In the genomic region with DNA sequence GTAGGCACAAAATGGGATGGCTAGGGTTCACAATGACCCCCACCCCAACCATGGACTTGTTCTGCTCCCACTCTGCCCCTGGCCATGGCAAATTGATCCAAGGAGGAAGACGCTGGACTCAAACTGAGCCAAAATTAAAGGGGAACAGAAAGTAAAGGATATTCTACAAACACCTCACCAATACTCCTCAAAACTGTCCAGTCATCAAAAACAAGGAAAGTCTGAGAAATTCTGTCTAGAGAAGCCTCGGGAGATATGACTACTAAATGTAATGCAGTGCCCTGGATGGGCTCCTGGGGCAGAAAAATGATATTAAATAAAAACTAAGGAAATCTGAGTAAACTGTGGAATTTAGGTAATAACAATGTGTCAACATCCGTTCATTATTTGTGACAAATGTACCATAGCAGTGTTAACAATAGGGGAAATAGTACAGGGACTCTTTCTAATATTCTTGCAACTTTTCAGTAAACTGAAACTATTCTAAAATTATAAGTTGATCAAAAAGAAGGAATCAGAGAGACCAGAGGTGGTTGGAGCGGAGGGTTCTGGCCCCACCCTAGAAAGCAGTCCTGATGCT, we compare ENCODE assay signal across 34 cellular contexts.
"Had no signal": no experiment of that assay in that cellular context is flagged by ENCODE, and none has a peak within 500 bp of the region (broad histone marks: within the 10 kb centered on the region; RNA-seq: fewer than 3 reads in every experiment).

No MANE protein-coding gene starts in this region.

- H3K9ac ChIP-seq: KMS-11, SK-N-SH had no signal

- DNase-seq: activated CD4-positive, alpha-beta T cell treated with anti-CD3 and anti-CD28 coated beads, Interleukin-2, amount 10 ng/mL, durations not matched to agents 24 days and 14 days; activated CD4-positive, alpha-beta T cell treated with anti-CD3 and anti-CD28 coated beads, Interleukin-2, amount 50 U/mL, for 4 hours; activated CD8-positive, alpha-beta T cell treated with anti-CD3 and anti-CD28 coated beads for 36 hours; activated effector memory CD4-positive, alpha-beta T cell treated with anti-CD3 and anti-CD28 coated beads, Interleukin-2, amount 50 U/mL, for 16 hours; activated naive CD4-positive, alpha-beta T cell; activated naive CD4-positive, alpha-beta T cell treated with anti-CD3 and anti-CD28 coated beads, Interleukin-2, amount 50 U/mL, for 16 hours; activated naive CD8-positive, alpha-beta T cell treated with anti-CD3 and anti-CD28 coated beads, Interleukin-2, amount 10 ng/mL, durations not matched to agents 7 days and 5 days; activated T-cell treated with anti-CD3 and anti-CD28 coated beads, Interleukin-2, amount 50 U/mL, for 1 hour; activated T-cell treated with anti-CD3 and anti-CD28 coated beads, Interleukin-2, amount 50 U/mL, for 72 hours; adrenal gland; caudate nucleus; MM.1S; NCI-H1092 treated with DMSO at 0.1 percent for 48 hours; NCI-H187; NCI-H2029 treated with DMSO at 0.1 percent for 48 hours; NCI-H2107; NCI-H2171 treated with DMSO at 0.1 percent for 48 hours; NCI-H2227 treated with DMSO at 0.1 percent for 48 hours; NCI-H446; NCI-H524; NK-92 treated with Interleukin-12 subunit alpha and Interleukin-12 subunit beta, amount 100 ng/mL, for 24 hours; PC-3; Peyer's patch; RPMI8226; SHP77 treated with DMSO at 0.1 percent for 48 hours; SK-N-SH had no signal

- H3K36me3 Mint-ChIP-seq: activated naive CD8-positive, alpha-beta T cell treated with anti-CD3 and anti-CD28 coated beads, Interleukin-2, amount 10 ng/mL, durations not matched to agents 7 days and 5 days had no signal

- ATAC-seq: activated CD8-positive, alpha-beta T cell treated with anti-CD3 and anti-CD28 coated beads for 36 hours; activated T-cell treated with anti-CD3 and anti-CD28 coated beads, Interleukin-2, amount 50 U/mL, for 72 hours; PC-3 had no signal

- H3K9me3 ChIP-seq: adrenal gland, Peyer's patch, SJSA1, SK-N-SH had no signal

- H3K27me3 ChIP-seq: adrenal gland, Peyer's patch, SJSA1 had no signal

- H3K27ac Mint-ChIP-seq: activated CD4-positive, alpha-beta T cell treated with anti-CD3 and anti-CD28 coated beads, Interleukin-2, amount 10 ng/mL, durations not matched to agents 24 days and 14 days; activated CD8-positive, alpha-beta T cell treated with anti-CD3 and anti-CD28 coated beads for 36 hours; activated naive CD8-positive, alpha-beta T cell treated with anti-CD3 and anti-CD28 coated beads, Interleukin-2, amount 10 ng/mL, durations not matched to agents 7 days and 5 days; activated T-cell treated with anti-CD3 and anti-CD28 coated beads, Interleukin-2, amount 50 U/mL, for 72 hours; activated T-helper 17 cell treated with anti-CD3 and anti-CD28 coated beads, Interleukin-2, amount 50 U/mL, for 72 hours; brain; T-helper 1 cell treated with Interleukin-12 subunit alpha and Interleukin-12 subunit beta and Interleukin-4 antibody, amounts not matched to agents 30 μg/mL and 1 μg/mL, for 36 hours; T-helper 2 cell treated with Interferon-gamma antibody and Interleukin-4, amounts not matched to agents 5 μg/mL and 100 μg/mL, for 36 hours had no signal

- H3K27ac ChIP-seq: KMS-11, Peyer's patch, SJSA1 had no signal

- FAIRE-seq: bronchial epithelial cell, TTC549 had no signal

- H3K36me3 ChIP-seq: adrenal gland, Peyer's patch, SJSA1 had no signal

- H3K4me2 ChIP-seq: KMS-11, SK-N-SH had no signal

- H3K4me3 ChIP-seq: adrenal gland, Peyer's patch, SJSA1 had no signal

- H3K9me3 Mint-ChIP-seq: activated T-helper 17 cell treated with anti-CD3 and anti-CD28 coated beads, Interleukin-2, amount 50 U/mL, for 72 hours had no signal

- H3K4me1 ChIP-seq: Peyer's patch had no signal
